ENCODE assay signal across 8 cellular contexts in the genomic region with DNA sequence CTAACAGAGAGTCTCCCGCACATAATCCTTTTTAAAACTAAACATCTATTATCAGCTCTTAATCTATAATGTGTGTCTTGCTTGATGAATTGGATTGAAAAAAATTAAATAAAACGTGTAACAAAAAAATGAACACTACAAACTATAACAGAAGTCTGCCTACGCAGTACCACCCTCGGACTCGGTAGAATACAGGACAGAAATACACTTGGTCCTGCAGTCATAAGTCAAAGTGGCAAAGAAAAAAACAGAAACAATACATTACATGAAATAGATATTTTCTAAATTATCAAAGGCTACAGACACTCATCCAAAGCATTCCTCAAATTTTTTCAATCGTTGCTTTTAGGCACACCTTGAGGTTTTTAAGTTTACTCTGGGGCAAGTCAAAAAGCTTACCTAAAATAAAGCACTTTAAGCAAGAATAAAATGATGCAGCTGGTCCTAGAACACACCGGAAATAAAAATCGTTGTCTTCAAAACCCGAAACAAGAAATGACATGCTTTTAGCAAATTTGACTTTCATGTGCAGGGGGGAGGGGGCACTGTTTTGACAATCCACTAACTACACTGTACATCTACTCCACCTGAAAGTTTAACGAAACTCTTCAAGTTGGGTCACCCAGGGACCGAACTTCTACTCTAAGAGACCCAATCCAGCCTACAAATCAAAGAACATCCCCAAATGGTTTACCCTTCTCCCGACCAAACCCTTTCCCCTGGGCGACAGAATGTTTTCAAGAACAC. TPM values are rescaled to one million over a fixed set of nuclear protein-coding genes. Genes with fewer than 3 reads are reported as not detected.
DNase-seq lines count a peak whose midpoint lies in the region; ATAC-seq and TF ChIP-seq lines count a peak whose summit lies in the region.

No MANE protein-coding gene starts in this region.

- H3K4me3 ChIP-seq in GM12864 (ENCODE audit: low read depth, low read length) (peak overlapping the region; percentile 65), skin epidermis (peak overlapping the region; percentile 80 to 94 (median 91))

- peaks cover 47% of the 10 kb centered on the region for H3K4me1 Mint-ChIP-seq in activated T-helper 1 cell treated with anti-CD3 and anti-CD28 coated beads, Interleukin-12 subunit alpha, Interleukin-12 subunit beta, Interleukin-2, Interleukin-4 antibody, amounts not matched to agents 30 ng/mL and 10 ng/mL and 1 ng/mL, durations not matched to agents 14 hours and 24 hours and 36 hours (ENCODE audit: low read depth)
- peaks cover 8% of the 10 kb centered on the region for H3K4me1 Mint-ChIP-seq in glutamatergic neuron (ENCODE audit: low read depth, unreplicated experiment)

- peak overlapping the region; percentile 91 for H3K27ac Mint-ChIP-seq in activated T-helper 1 cell treated with anti-CD3 and anti-CD28 coated beads, Interleukin-12 subunit alpha, Interleukin-12 subunit beta, Interleukin-2, Interleukin-4 antibody, amounts not matched to agents 30 ng/mL and 10 ng/mL and 1 ng/mL, durations not matched to agents 14 hours and 24 hours and 36 hours
- H3K27ac Mint-ChIP-seq in glutamatergic neuron (ENCODE audit: unreplicated experiment) = peak overlapping the region; percentile 95

- H3K9me3 Mint-ChIP-seq in activated T-helper 1 cell treated with anti-CD3 and anti-CD28 coated beads, Interleukin-12 subunit alpha, Interleukin-12 subunit beta, Interleukin-2, Interleukin-4 antibody, amounts not matched to agents 30 ng/mL and 10 ng/mL and 1 ng/mL, durations not matched to agents 14 hours and 24 hours and 36 hours = no peaks in the 10 kb centered on the region
- peaks cover 6% of the 10 kb centered on the region for H3K9me3 Mint-ChIP-seq in glutamatergic neuron (ENCODE audit: unreplicated experiment)

- no peak for TF ChIP-seq CTCF in GM12864 (IDR thresholded peaks at IDR 0.05; ENCODE audit: low read depth, low read length, missing control alignments)
- no peak for TF ChIP-seq CTCF in glutamatergic neuron (IDR thresholded peaks at IDR 0.05; ENCODE audit: partially characterized antibody, unreplicated experiment)

- intact Hi-C loops in activated T-helper 1 cell treated with anti-CD3 and anti-CD28 coated beads, Interleukin-12 subunit alpha, Interleukin-12 subunit beta, Interleukin-2, Interleukin-4 antibody, amounts not matched to agents 30 ng/mL and 10 ng/mL and 1 ng/mL, durations not matched to agents 14 hours and 24 hours and 36 hours (cut with micrococcal nuclease) = loop anchor here (2.0 to 5.0 kb wide), 3 partner anchors 121 to 476 kb away; no protein-coding TSS in a partner anchor

- DNase-seq in GM12864 (ENCODE audit: low read depth) (no peak), glutamatergic neuron (no peak), foreskin melanocyte (no peak), SW480 (ENCODE audit: low spot score) (no peak)
- DNase-seq in activated T-helper 1 cell treated with anti-CD3 and anti-CD28 coated beads, Interleukin-12 subunit alpha, Interleukin-12 subunit beta, Interleukin-2, Interleukin-4 antibody, amounts not matched to agents 30 ng/mL and 10 ng/mL and 1 ng/mL, durations not matched to agents 14 hours and 24 hours and 36 hours (ENCODE audit: low spot score) = peak; percentile 31

- peak; percentile 4 for ATAC-seq in HG03432 (IDR thresholded peaks at IDR 0.05; ENCODE audit: unreplicated experiment)
- no peak for ATAC-seq in HG02840 (IDR thresholded peaks at IDR 0.05; ENCODE audit: low FRiP score, unreplicated experiment)

- H3K36me3 Mint-ChIP-seq in activated T-helper 1 cell treated with anti-CD3 and anti-CD28 coated beads, Interleukin-12 subunit alpha, Interleukin-12 subunit beta, Interleukin-2, Interleukin-4 antibody, amounts not matched to agents 30 ng/mL and 10 ng/mL and 1 ng/mL, durations not matched to agents 14 hours and 24 hours and 36 hours (ENCODE audit: low read depth) = peaks cover 9% of the 10 kb centered on the region
- H3K36me3 Mint-ChIP-seq in glutamatergic neuron (ENCODE audit: unreplicated experiment) = no peaks in the 10 kb centered on the region

- H3K4me3 Mint-ChIP-seq in activated T-helper 1 cell treated with anti-CD3 and anti-CD28 coated beads, Interleukin-12 subunit alpha, Interleukin-12 subunit beta, Interleukin-2, Interleukin-4 antibody, amounts not matched to agents 30 ng/mL and 10 ng/mL and 1 ng/mL, durations not matched to agents 14 hours and 24 hours and 36 hours = peak overlapping the region; percentile 93
- peak overlapping the region; percentile 94 for H3K4me3 Mint-ChIP-seq in glutamatergic neuron (ENCODE audit: unreplicated experiment)

- H3K27me3 Mint-ChIP-seq in activated T-helper 1 cell treated with anti-CD3 and anti-CD28 coated beads, Interleukin-12 subunit alpha, Interleukin-12 subunit beta, Interleukin-2, Interleukin-4 antibody, amounts not matched to agents 30 ng/mL and 10 ng/mL and 1 ng/mL, durations not matched to agents 14 hours and 24 hours and 36 hours (ENCODE audit: insufficient read depth) = no peaks in the 10 kb centered on the region
- H3K27me3 Mint-ChIP-seq in glutamatergic neuron (ENCODE audit: unreplicated experiment) = peaks cover 6% of the 10 kb centered on the region

- peak overlapping the region in 20 of 21 experiments; percentile 85 to 98 (median 95) for H3K27ac ChIP-seq in skin epidermis

RNA-seq across cellular contexts. Expression of a gene that starts 1.3 kb away (rescaled TPM):
- total RNA-seq in activated T-helper 1 cell treated with anti-CD3 and anti-CD28 coated beads, Interleukin-12 subunit alpha, Interleukin-12 subunit beta, Interleukin-2, Interleukin-4 antibody, amounts not matched to agents 30 ng/mL and 10 ng/mL and 1 ng/mL, durations not matched to agents 14 hours and 24 hours and 36 hours = 98.7 and 116 TPM in 2 replicates
- total RNA-seq in glutamatergic neuron (ENCODE audit: unreplicated experiment) = 140 TPM

RNA-seq across cellular contexts. Expression of a gene that starts 22.9 kb away (rescaled TPM):
- 9.0 and 9.7 TPM in 2 replicates for total RNA-seq in activated T-helper 1 cell treated with anti-CD3 and anti-CD28 coated beads, Interleukin-12 subunit alpha, Interleukin-12 subunit beta, Interleukin-2, Interleukin-4 antibody, amounts not matched to agents 30 ng/mL and 10 ng/mL and 1 ng/mL, durations not matched to agents 14 hours and 24 hours and 36 hours
- 34.3 TPM for total RNA-seq in glutamatergic neuron (ENCODE audit: unreplicated experiment)
